In genomic region chr17:28372203-28372944, GRCh38 we compare ENCODE assay signal across 8 cellular contexts. TPM values are rescaled to one million over a fixed set of nuclear protein-coding genes. Genes with fewer than 3 reads are reported as not detected.
DNase-seq lines count a peak whose midpoint lies in the region; ATAC-seq and TF ChIP-seq lines count a peak whose summit lies in the region.

No MANE protein-coding gene starts in this region.

- peak overlapping the region; percentile 90 for H3K27ac ChIP-seq in CD4-positive, CD25-positive, alpha-beta regulatory T cell (ENCODE audit: insufficient read depth, low read length, poor library complexity, severe bottlenecking)
- H3K27ac ChIP-seq in MM.1S (ENCODE audit: low read length), result no peak overlapping the region
- H3K27ac ChIP-seq in subcutaneous abdominal adipose tissue (ENCODE audit: low read depth, low read length), result no peak overlapping the region

- no peaks in the 10 kb centered on the region for H3K27me3 Mint-ChIP-seq in CD4-positive, CD25-positive, alpha-beta regulatory T cell

- peaks cover 15% of the 10 kb centered on the region for H3F3A ChIP-seq in MM.1S (ENCODE audit: insufficient read depth, low read length)

- TF ChIP-seq CTCF in MM.1S (IDR thresholded peaks at IDR 0.05; ENCODE audit: low read length) (no peak), astrocyte of the spinal cord (IDR thresholded peaks at IDR 0.05; ENCODE audit: low read depth, low read length) (no peak)

- H4K20me1 ChIP-seq in MM.1S (ENCODE audit: insufficient read depth, low read length), result no peaks in the 10 kb centered on the region

- H3K4me3 ChIP-seq in CD4-positive, CD25-positive, alpha-beta regulatory T cell (ENCODE audit: low read depth, low read length), result peak overlapping the region; percentile 20
- peak overlapping the region; percentile 85 for H3K4me3 ChIP-seq in MM.1S (ENCODE audit: low read length)
- H3K4me3 ChIP-seq in astrocyte of the spinal cord (ENCODE audit: low read depth, low read length), result peak overlapping the region; percentile 60
- H3K4me3 ChIP-seq in subcutaneous abdominal adipose tissue (ENCODE audit: low read depth in 1 of 5, low read length in 5 of 5), result peak overlapping the region in 4 of 5 donors; percentile 65 to 72 (median 68)

- H3K9me3 ChIP-seq in CD4-positive, CD25-positive, alpha-beta regulatory T cell (ENCODE audit: control insufficient read depth in 2 of 2, low read length in 2 of 2), result no peaks in the 10 kb centered on the region
- H3K9me3 ChIP-seq in MM.1S (replicated peaks; ENCODE audit: insufficient read depth, low read length) (no peaks in the 10 kb centered on the region), subcutaneous abdominal adipose tissue (ENCODE audit: control insufficient read depth in 5 of 5, low read length in 5 of 5) (no peaks in the 10 kb centered on the region)

- no peaks in the 10 kb centered on the region for H3K9me2 ChIP-seq in MM.1S (replicated peaks; ENCODE audit: insufficient read depth, low read length)

- H3K4me1 Mint-ChIP-seq in CD4-positive, CD25-positive, alpha-beta regulatory T cell, result peaks cover 0 to 32% (median 22%) of the 10 kb centered on the region in 4 donors

- peaks cover 3% of the 10 kb centered on the region for H3K36me3 Mint-ChIP-seq in CD4-positive, CD25-positive, alpha-beta regulatory T cell

- no peaks in the 10 kb centered on the region for H3K79me2 ChIP-seq in MM.1S (ENCODE audit: low read length)

- in situ Hi-C loops in astrocyte of the spinal cord (cut with HindIII; ENCODE audit: low sequenced_read_pairs), result no loop called here

- no peaks in the 10 kb centered on the region for H3K36me3 ChIP-seq in CD4-positive, CD25-positive, alpha-beta regulatory T cell (ENCODE audit: control insufficient read depth, insufficient read depth, low read length)
- H3K36me3 ChIP-seq in MM.1S (replicated peaks; ENCODE audit: insufficient read depth, low read length) (no peaks in the 10 kb centered on the region), subcutaneous abdominal adipose tissue (ENCODE audit: control insufficient read depth in 5 of 5, insufficient read depth in 5 of 5, low read length in 5 of 5) (peaks cover 0 to 4% (median 0%) of the 10 kb centered on the region in 5 donors)

- H2AFZ ChIP-seq in MM.1S (ENCODE audit: low read length), result peak overlapping the region; percentile 44

- H3K4me2 ChIP-seq in MM.1S (ENCODE audit: low read depth, low read length), result peak overlapping the region; percentile 95

- H3K27me3 ChIP-seq in CD4-positive, CD25-positive, alpha-beta regulatory T cell (ENCODE audit: control insufficient read depth, insufficient read depth, low read length), result no peaks in the 10 kb centered on the region
- H3K27me3 ChIP-seq in MM.1S (replicated peaks; ENCODE audit: insufficient read depth, low read length) (no peaks in the 10 kb centered on the region), subcutaneous abdominal adipose tissue (ENCODE audit: control insufficient read depth in 5 of 5, insufficient read depth in 4 of 5, low read length in 5 of 5) (peaks cover 0 to 14% (median 0%) of the 10 kb centered on the region in 5 donors)

- H3K4me1 ChIP-seq in CD4-positive, CD25-positive, alpha-beta regulatory T cell (ENCODE audit: control insufficient read depth, insufficient read depth, low read length, poor library complexity, severe bottlenecking), result peaks cover 23% of the 10 kb centered on the region
- H3K4me1 ChIP-seq in MM.1S (ENCODE audit: low read length) (0 out of 2 replicates have a peak, but pooled peaks cover 4% of the 10 kb centered on the region), subcutaneous abdominal adipose tissue (ENCODE audit: control insufficient read depth in 5 of 5, insufficient read depth in 5 of 5, low read length in 5 of 5) (peaks cover 3 to 26% (median 19%) of the 10 kb centered on the region in 5 donors)

- ATAC-seq in CD4-positive, CD25-positive, alpha-beta regulatory T cell (ENCODE audit: low read depth in 2 of 2), result no peak
- peak; percentile 9 for ATAC-seq in GM19351 (IDR thresholded peaks at IDR 0.05; ENCODE audit: unreplicated experiment)
- no peak for ATAC-seq in HG03521 (IDR thresholded peaks at IDR 0.05; ENCODE audit: unreplicated experiment)
- ATAC-seq in left lobe of liver, result no peak

- H3K9ac ChIP-seq in MM.1S (ENCODE audit: low read length) (peak overlapping the region; percentile 45; the same call in 1 of the 2 replicates), subcutaneous abdominal adipose tissue (ENCODE audit: low read length in 5 of 5) (peak overlapping the region in 2 of 5 donors; percentile 34 to 50)

- peak overlapping the region in 2 of 3 donors; percentile 47 to 69 for H3K27ac Mint-ChIP-seq in CD4-positive, CD25-positive, alpha-beta regulatory T cell

- DNase-seq in CD4-positive, CD25-positive, alpha-beta regulatory T cell, result peak in 1 of 3 donors; percentile 44
- DNase-seq in MM.1S (no peak), astrocyte of the spinal cord (ENCODE audit: low read depth, low spot score) (peak; percentile 33), left kidney (ENCODE audit: low read depth, low spot score) (peak; percentile 60), left lobe of liver (ENCODE audit: low spot score) (no peak)

- H3K4me3 Mint-ChIP-seq in CD4-positive, CD25-positive, alpha-beta regulatory T cell, result peak overlapping the region; percentile 78 to 90 (median 83)

- H3K9me3 Mint-ChIP-seq in CD4-positive, CD25-positive, alpha-beta regulatory T cell, result no peaks in the 10 kb centered on the region

RNA-seq across cellular contexts. Expression of gene SARM1, which starts 0.9 kb away (rescaled TPM):
- 21.7 TPM for total RNA-seq in CD4-positive, CD25-positive, alpha-beta regulatory T cell
- 1 to 10 TPM; 7.2 to 8.5 (median 7.9) TPM for polyA plus RNA-seq in CD4-positive, CD25-positive, alpha-beta regulatory T cell
- 5.8 TPM for total RNA-seq in left lobe of liver

RNA-seq across cellular contexts. Expression of gene VTN, which starts 2.3 kb away (rescaled TPM):
- total RNA-seq in CD4-positive, CD25-positive, alpha-beta regulatory T cell, result not detected
- under 1 TPM in 3 of 4 donors, not detected in 1; 0.10 to 0.18 (median 0.17) TPM for polyA plus RNA-seq in CD4-positive, CD25-positive, alpha-beta regulatory T cell
- total RNA-seq in left lobe of liver, result 3,241 TPM

RNA-seq across cellular contexts. Expression of gene SEBOX, which starts 7.4 kb away (rescaled TPM):
- not detected for total RNA-seq in CD4-positive, CD25-positive, alpha-beta regulatory T cell
- not detected for polyA plus RNA-seq in CD4-positive, CD25-positive, alpha-beta regulatory T cell
- total RNA-seq in left lobe of liver, result not detected

RNA-seq across cellular contexts. Expression of gene POLDIP2, which starts 15.0 kb away (rescaled TPM):
- 29.4 TPM for total RNA-seq in CD4-positive, CD25-positive, alpha-beta regulatory T cell
- polyA plus RNA-seq in CD4-positive, CD25-positive, alpha-beta regulatory T cell, result 10 to 100 TPM; 70.2 to 88.5 (median 74.7) TPM
- 119 TPM for total RNA-seq in left lobe of liver

RNA-seq across cellular contexts. Expression of gene SLC46A1, which starts 33.6 kb away (rescaled TPM):
- total RNA-seq in CD4-positive, CD25-positive, alpha-beta regulatory T cell, result 0.89 TPM
- 1 to 10 TPM in 2 of 4 donors, under 1 TPM in 1, not detected in 1; 0.49 to 2.8 (median 1.9) TPM for polyA plus RNA-seq in CD4-positive, CD25-positive, alpha-beta regulatory T cell
- 46.2 TPM for total RNA-seq in left lobe of liver

Comparison
In these comparisons a context has a peak if more than half of its experiments do, and no peak if none do; other contexts are left out.
1. DNase-seq: peak in astrocyte of the spinal cord (single experiment) and left kidney (single experiment); none in MM.1S (single experiment) and left lobe of liver (single experiment).
2. H3K4me3 ChIP-seq: peak in every context shown above with its lines; median percentile 85 in MM.1S; 68 in subcutaneous abdominal adipose tissue; 60 in astrocyte of the spinal cord; 20 in CD4-positive, CD25-positive, alpha-beta regulatory T cell.
3. RNA of gene VTN, which starts 2.3 kb away (total RNA-seq): 3,241 TPM in left lobe of liver (single experiment); not detected in CD4-positive, CD25-positive, alpha-beta regulatory T cell (single experiment); every median in the first group is over 1,000 times any median in the second.